In genomic region chr5:180126716-180127681, GRCh38 we compare ENCODE assay signal across 8 cellular contexts. TPM values are rescaled to one million over a fixed set of nuclear protein-coding genes. Genes with fewer than 3 reads are reported as not detected.
A peak's percentile ranks its signal among the peaks of the same experiment; 100 is the strongest.
DNase-seq lines count a peak whose midpoint lies in the region; ATAC-seq and TF ChIP-seq lines count a peak whose summit lies in the region.

No MANE protein-coding gene starts in this region.

- no peak overlapping the region for H3K27ac Mint-ChIP-seq in GM23338
- no peak overlapping the region for H3K27ac Mint-ChIP-seq in activated CD4-positive, alpha-beta T cell treated with anti-CD3 and anti-CD28 coated beads, Interleukin-2, amount 10 ng/mL, durations not matched to agents 24 days and 14 days
- no peak overlapping the region for H3K27ac Mint-ChIP-seq in neural progenitor cell

- H3K27me3 Mint-ChIP-seq in GM23338 (ENCODE audit: insufficient read depth, low read depth, poor library complexity) (peaks cover 10% of the 10 kb centered on the region), neural progenitor cell (ENCODE audit: insufficient read depth, low read depth) (peaks cover 12% of the 10 kb centered on the region)
- peaks cover 5% of the 10 kb centered on the region for H3K27me3 Mint-ChIP-seq in activated CD4-positive, alpha-beta T cell treated with anti-CD3 and anti-CD28 coated beads, Interleukin-2, amount 10 ng/mL, durations not matched to agents 24 days and 14 days

- no peak overlapping the region for H3K4me3 Mint-ChIP-seq in GM23338
- no peak overlapping the region for H3K4me3 Mint-ChIP-seq in activated CD4-positive, alpha-beta T cell treated with anti-CD3 and anti-CD28 coated beads, Interleukin-2, amount 10 ng/mL, durations not matched to agents 24 days and 14 days
- no peak overlapping the region for H3K4me3 Mint-ChIP-seq in neural progenitor cell

- ATAC-seq in GM23338 (peak; percentile 83), HG03108 (IDR thresholded peaks at IDR 0.05; ENCODE audit: unreplicated experiment) (no peak)

- H3K9me2 ChIP-seq in GM23338 (ENCODE audit: insufficient read depth), result no peaks in the 10 kb centered on the region

- no peaks in the 10 kb centered on the region for H3K9me3 Mint-ChIP-seq in GM23338
- H3K9me3 Mint-ChIP-seq in activated CD4-positive, alpha-beta T cell treated with anti-CD3 and anti-CD28 coated beads, Interleukin-2, amount 10 ng/mL, durations not matched to agents 24 days and 14 days, result no peaks in the 10 kb centered on the region
- H3K9me3 Mint-ChIP-seq in neural progenitor cell, result no peaks in the 10 kb centered on the region

- H3K79me2 ChIP-seq in GM23338 (replicated peaks; ENCODE audit: insufficient read depth), result no peaks in the 10 kb centered on the region
- no peaks in the 10 kb centered on the region for H3K79me2 ChIP-seq in neural progenitor cell (ENCODE audit: low read depth)

- H4K20me1 ChIP-seq in GM23338 (replicated peaks; ENCODE audit: insufficient read depth) (no peaks in the 10 kb centered on the region), neural progenitor cell (ENCODE audit: low read depth) (no peaks in the 10 kb centered on the region)

- H3K9me3 ChIP-seq in neural progenitor cell (ENCODE audit: low read depth), result no peaks in the 10 kb centered on the region

- no peaks in the 10 kb centered on the region for H3K27me3 ChIP-seq in GM23338 (ENCODE audit: insufficient read depth)
- H3K27me3 ChIP-seq in neural progenitor cell, result peaks cover 8% of the 10 kb centered on the region

- H3K36me3 Mint-ChIP-seq in GM23338 (ENCODE audit: low read depth), result no peaks in the 10 kb centered on the region
- no peaks in the 10 kb centered on the region for H3K36me3 Mint-ChIP-seq in activated CD4-positive, alpha-beta T cell treated with anti-CD3 and anti-CD28 coated beads, Interleukin-2, amount 10 ng/mL, durations not matched to agents 24 days and 14 days (ENCODE audit: low read depth)
- H3K36me3 Mint-ChIP-seq in neural progenitor cell, result no peaks in the 10 kb centered on the region

- H3K4me2 ChIP-seq in GM23338 (peak overlapping the region; percentile 43; the same call in 1 of the 2 replicates), neural progenitor cell (no peak overlapping the region)

- H3K4me1 ChIP-seq in GM23338 (ENCODE audit: insufficient read depth), result no peaks in the 10 kb centered on the region
- no peaks in the 10 kb centered on the region for H3K4me1 ChIP-seq in neural progenitor cell

- H3K27ac ChIP-seq in GM23338 (ENCODE audit: low read depth) (no peak overlapping the region), neural progenitor cell (no peak overlapping the region)

- TF ChIP-seq CTCF in AG10803 (conservative IDR thresholded peaks at IDR 0.05; ENCODE audit: low read length), result peak; percentile 56
- peak; percentile 57 to 89 for TF ChIP-seq CTCF in GM23338 (conservative IDR thresholded peaks at IDR 0.05; ENCODE audit: low read depth in 2 of 2)
- TF ChIP-seq CTCF in fibroblast of mammary gland (conservative IDR thresholded peaks at IDR 0.05; ENCODE audit: control insufficient read depth, insufficient read depth, low read depth, low read length), result peak; percentile 48
- peak; percentile 82 for TF ChIP-seq CTCF in neural progenitor cell (IDR thresholded peaks at IDR 0.05)

- DNase-seq in AG10803 (ENCODE audit: low read depth), result no peak
- DNase-seq in GM23338 (ENCODE audit: low spot score), result peak; percentile 57
- DNase-seq in activated CD4-positive, alpha-beta T cell treated with anti-CD3 and anti-CD28 coated beads, Interleukin-2, amount 10 ng/mL, durations not matched to agents 24 days and 14 days, result peak; percentile 81
- DNase-seq in fibroblast of mammary gland (ENCODE audit: low read depth), result peak; percentile 4
- peak; percentile 59 for DNase-seq in neural progenitor cell (ENCODE audit: low spot score)
- DNase-seq in NCI-H2107 treated with DMSO at 0.1 percent for 48 hours (lab: John Stamatoyannopoulos, UW; ENCODE audit: unreplicated experiment), result no peak
- DNase-seq in DMS79 (lab: John Stamatoyannopoulos, UW), result no peak

- H3K4me1 Mint-ChIP-seq in GM23338 (peaks cover 3% of the 10 kb centered on the region; the same call in 1 of the 3 replicates), neural progenitor cell (peaks cover 12% of the 10 kb centered on the region)
- H3K4me1 Mint-ChIP-seq in activated CD4-positive, alpha-beta T cell treated with anti-CD3 and anti-CD28 coated beads, Interleukin-2, amount 10 ng/mL, durations not matched to agents 24 days and 14 days, result peaks cover 4% of the 10 kb centered on the region

- H3F3A ChIP-seq in GM23338 (replicated peaks; ENCODE audit: low read depth) (no peaks in the 10 kb centered on the region), neural progenitor cell (ENCODE audit: low read depth) (peaks cover 6% of the 10 kb centered on the region)

- intact Hi-C loops in activated CD4-positive, alpha-beta T cell treated with anti-CD3 and anti-CD28 coated beads, Interleukin-2, amount 10 ng/mL, durations not matched to agents 24 days and 14 days (cut with micrococcal nuclease), result loop anchor here (1.0 kb wide), 2 partner anchors 81 to 201 kb away; no protein-coding TSS in a partner anchor

- H3K9ac ChIP-seq in neural progenitor cell, result no peak overlapping the region

- H3K4me3 ChIP-seq in AG10803 (ENCODE audit: low read length) (no peak overlapping the region), GM23338 (peak overlapping the region; percentile 35; the same call in 1 of the 2 replicates), fibroblast of mammary gland (ENCODE audit: control insufficient read depth, low read depth, low read length) (no peak overlapping the region), neural progenitor cell (no peak overlapping the region)

- H3K36me3 ChIP-seq in GM23338 (ENCODE audit: insufficient read depth) (no peaks in the 10 kb centered on the region), neural progenitor cell (no peaks in the 10 kb centered on the region)

- H2AFZ ChIP-seq in GM23338, result 0 out of 2 replicates have a peak overlapping the region, but pooled peaks have one; percentile 66
- H2AFZ ChIP-seq in neural progenitor cell (replicated peaks), result peak overlapping the region; percentile 68

TF ChIP-seq in GM23338, 12 proteins besides CTCF, POLR2A, EP300 and RAD21 (continues in another document):
- TF ChIP-seq JUNB (IDR thresholded peaks at IDR 0.05; ENCODE audit: unreplicated experiment) (no peak), POLR2AphosphoS5 (IDR thresholded peaks at IDR 0.05; ENCODE audit: low read depth) (no peak), ZNF331 (CRISPR knock-in tag; IDR thresholded peaks at IDR 0.05; ENCODE audit: low read depth) (no peak), EZH2 (IDR thresholded peaks at IDR 0.05; ENCODE audit: low read depth, unreplicated experiment) (no peak)
- TF ChIP-seq, protein P1, sequence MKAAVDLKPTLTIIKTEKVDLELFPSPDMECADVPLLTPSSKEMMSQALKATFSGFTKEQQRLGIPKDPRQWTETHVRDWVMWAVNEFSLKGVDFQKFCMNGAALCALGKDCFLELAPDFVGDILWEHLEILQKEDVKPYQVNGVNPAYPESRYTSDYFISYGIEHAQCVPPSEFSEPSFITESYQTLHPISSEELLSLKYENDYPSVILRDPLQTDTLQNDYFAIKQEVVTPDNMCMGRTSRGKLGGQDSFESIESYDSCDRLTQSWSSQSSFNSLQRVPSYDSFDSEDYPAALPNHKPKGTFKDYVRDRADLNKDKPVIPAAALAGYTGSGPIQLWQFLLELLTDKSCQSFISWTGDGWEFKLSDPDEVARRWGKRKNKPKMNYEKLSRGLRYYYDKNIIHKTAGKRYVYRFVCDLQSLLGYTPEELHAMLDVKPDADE (IDR thresholded peaks at IDR 0.05), result no peak

RNA-seq across cellular contexts. Expression of gene RNF130, which starts 55.4 kb away (rescaled TPM):
- 65.1 and 97.3 TPM in 2 replicates for total RNA-seq in GM23338 (2014; rRNA removed; shearing (Covaris generic))
- polyA plus RNA-seq in GM23338 (2016; fragmentation: Nextera tagmentation; extraction: Ambion mirVana), result 55.1 and 60.1 TPM in 2 replicates
- 7.3 and 8.9 TPM in 2 replicates for total RNA-seq in activated CD4-positive, alpha-beta T cell treated with anti-CD3 and anti-CD28 coated beads, Interleukin-2, amount 10 ng/mL, durations not matched to agents 24 days and 14 days
- total RNA-seq in neural progenitor cell (ENCODE audit: low replicate concordance), result 183 and 185 TPM in 2 replicates

Comparison
In these comparisons a context has a peak if more than half of its experiments do, and no peak if none do; other contexts are left out.
1. DNase-seq: peak in GM23338 (single experiment), activated CD4-positive, alpha-beta T cell treated with anti-CD3 and anti-CD28 coated beads, Interleukin-2, amount 10 ng/mL, durations not matched to agents 24 days and 14 days (single experiment), fibroblast of mammary gland (single experiment) and neural progenitor cell (single experiment); none in AG10803 (single experiment), NCI-H2107 treated with DMSO at 0.1 percent for 48 hours (single experiment) and DMS79 (single experiment).
2. Peak in every context shown above with its lines, with median percentiles within 50 percentile points of each other: CTCF ChIP-seq.